ENCODE assay signal across 18 cellular contexts in genomic region chr19:40147338-40147692, GRCh38. TPM values are rescaled to one million over a fixed set of nuclear protein-coding genes. Genes with fewer than 3 reads are reported as not detected.
DNase-seq lines count a peak whose midpoint lies in the region; ATAC-seq and TF ChIP-seq lines count a peak whose summit lies in the region.
"Had no signal": no experiment of that assay in that cellular context is flagged by ENCODE, and none has a peak within 500 bp of the region (broad histone marks: within the 10 kb centered on the region; RNA-seq: fewer than 3 reads in every experiment).

No MANE protein-coding gene starts in this region.

- H3K36me3 Mint-ChIP-seq in central memory CD8-positive, alpha-beta T cell (ENCODE audit: insufficient read depth): no peaks in the 10 kb centered on the region

- H3K4me3 ChIP-seq in Loucy (ENCODE audit: low read length, poor library complexity, severe bottlenecking): no peak overlapping the region
- H3K4me3 ChIP-seq in skeletal muscle satellite cell (ENCODE audit: low read length): no peak overlapping the region
- H3K4me3 ChIP-seq: gastrocnemius medialis, SJSA1, tibial artery had no signal

- no peaks in the 10 kb centered on the region for H3K27me3 Mint-ChIP-seq in central memory CD8-positive, alpha-beta T cell

- H3K27me3 ChIP-seq in Loucy (ENCODE audit: insufficient read depth, low read length, poor library complexity, severe bottlenecking): no peaks in the 10 kb centered on the region
- peaks cover 9% of the 10 kb centered on the region for H3K27me3 ChIP-seq in skeletal muscle satellite cell (ENCODE audit: control insufficient read depth, insufficient read depth, low read length)
- H3K27me3 ChIP-seq: SJSA1 had no signal

- no peak for TF ChIP-seq CTCF in Loucy (conservative IDR thresholded peaks at IDR 0.05; ENCODE audit: low read length)

- no peaks in the 10 kb centered on the region for H3K79me2 ChIP-seq in Loucy (ENCODE audit: insufficient read depth, low read length)
- H3K79me2 ChIP-seq: parathyroid adenoma had no signal

- no peaks in the 10 kb centered on the region for H3K9me3 ChIP-seq in Loucy (ENCODE audit: insufficient read depth, low read depth, low read length)
- H3K9me3 ChIP-seq in skeletal muscle satellite cell (replicated peaks; ENCODE audit: low read length): no peaks in the 10 kb centered on the region
- H3K9me3 ChIP-seq: Caco-2, gastrocnemius medialis, left ventricle myocardium inferior, tibial artery had no signal

- H3K9me2 ChIP-seq in Loucy (replicated peaks; ENCODE audit: low read depth, low read length): no peaks in the 10 kb centered on the region

- H3K9ac ChIP-seq in Loucy (ENCODE audit: low read depth, low read length, poor library complexity, severe bottlenecking) (no peak overlapping the region), skeletal muscle satellite cell (ENCODE audit: low read depth, low read length) (no peak overlapping the region)
- H3K9ac ChIP-seq: parathyroid adenoma had no signal

- H4K20me1 ChIP-seq in Loucy (ENCODE audit: insufficient read depth, low read length, poor library complexity, severe bottlenecking): no peaks in the 10 kb centered on the region

- H3K4me2 ChIP-seq in Loucy (ENCODE audit: low read depth, low read length, poor library complexity, severe bottlenecking) (peak overlapping the region; percentile 11), skeletal muscle satellite cell (ENCODE audit: low read length) (peak overlapping the region; percentile 72)

- H3K4me3 Mint-ChIP-seq in central memory CD8-positive, alpha-beta T cell: no peak overlapping the region
- H3K4me3 Mint-ChIP-seq: endodermal cell had no signal

- H3K4me1 ChIP-seq in Loucy (ENCODE audit: insufficient read depth, low read length, poor library complexity, severe bottlenecking) (peaks cover 13% of the 10 kb centered on the region), skeletal muscle satellite cell (ENCODE audit: control insufficient read depth, insufficient read depth, low read length) (peaks cover 10% of the 10 kb centered on the region)
- H3K4me1 ChIP-seq: Caco-2, gastrocnemius medialis, parathyroid adenoma, tibial artery had no signal

- peaks cover 45% of the 10 kb centered on the region for H3K4me1 Mint-ChIP-seq in central memory CD8-positive, alpha-beta T cell

- H3K9me3 Mint-ChIP-seq in central memory CD8-positive, alpha-beta T cell: no peaks in the 10 kb centered on the region
- H3K9me3 Mint-ChIP-seq: endodermal cell had no signal

- H3F3A ChIP-seq in Loucy (ENCODE audit: low read depth): no peaks in the 10 kb centered on the region

- peak overlapping the region; percentile 68 for H3K27ac Mint-ChIP-seq in central memory CD8-positive, alpha-beta T cell (ENCODE audit: low read depth)
- H3K27ac Mint-ChIP-seq: endodermal cell had no signal

- ATAC-seq in central memory CD8-positive, alpha-beta T cell (replicated peaks; ENCODE audit: extremely low read depth, poor library complexity, severe bottlenecking): no peak
- ATAC-seq in GM18498 (IDR thresholded peaks at IDR 0.05; ENCODE audit: unreplicated experiment): no peak
- ATAC-seq: gastrocnemius medialis had no signal

- DNase-seq in DMS53 (lab: John Stamatoyannopoulos, UW) (peak; percentile 44), DMS53 treated with DMSO at 0.1 percent for 48 hours (lab: John Stamatoyannopoulos, UW; ENCODE audit: unreplicated experiment) (no peak), COLO829 (ENCODE audit: low spot score) (no peak), OCI-M1 (lab: John Stamatoyannopoulos, UW) (no peak)
- DNase-seq in central memory CD8-positive, alpha-beta T cell (ENCODE audit: low spot score in 2 of 2): no peak
- DNase-seq: Caco-2, endodermal cell, gastrocnemius medialis, left ventricle myocardium inferior, NCI-H1694 treated with DMSO at 0.1 percent for 48 hours, small intestine, T1000 had no signal

- H2AFZ ChIP-seq in Loucy (ENCODE audit: low read length): peak overlapping the region; percentile 21; the same call in 1 of the 2 replicates
- H2AFZ ChIP-seq: parathyroid adenoma had no signal

- H3K36me3 ChIP-seq in Loucy (ENCODE audit: insufficient read depth, low read length): no peaks in the 10 kb centered on the region
- no peaks in the 10 kb centered on the region for H3K36me3 ChIP-seq in skeletal muscle satellite cell (ENCODE audit: insufficient read depth, low read length)
- H3K36me3 ChIP-seq: gastrocnemius medialis, left ventricle myocardium inferior, SJSA1, tibial artery had no signal

RNA-seq across cellular contexts. Expression of gene MAP3K10, which starts 43.9 kb away (rescaled TPM):
- total RNA-seq in skeletal muscle satellite cell (2012; rRNA removed): 4.2 and 4.8 TPM in 2 replicates

RNA-seq across cellular contexts. Expression of gene ZNF780A, which starts 56.6 kb away (rescaled TPM):
- total RNA-seq in skeletal muscle satellite cell (2012; rRNA removed): 14.0 and 15.5 TPM in 2 replicates
